Comparison of ENCODE assay signal across 14 cellular contexts in the genomic region with DNA sequence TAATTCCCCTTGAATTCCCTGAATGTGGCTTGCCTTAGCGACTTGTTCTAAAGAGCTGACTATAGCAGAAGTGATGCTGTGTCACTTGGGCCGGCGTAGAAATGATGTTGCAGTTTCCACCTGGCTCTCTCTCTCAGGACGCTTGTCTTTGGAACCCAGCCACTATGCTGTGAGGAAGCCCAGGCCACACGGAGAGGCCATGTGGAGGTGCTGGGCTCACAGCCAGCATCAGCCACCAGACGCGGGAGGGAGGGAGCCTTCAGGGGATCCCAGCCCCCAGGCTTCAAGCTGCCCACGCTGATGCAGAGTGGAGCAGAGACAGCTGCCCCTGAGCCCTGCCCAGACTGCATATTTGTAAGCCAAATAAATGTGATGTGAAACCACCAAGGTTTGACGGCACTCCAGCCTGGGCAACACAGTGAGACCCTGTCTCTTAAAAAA. TPM values are rescaled to one million over a fixed set of nuclear protein-coding genes. Genes with fewer than 3 reads are reported as not detected.
DNase-seq lines count a peak whose midpoint lies in the region; ATAC-seq and TF ChIP-seq lines count a peak whose summit lies in the region.
"Had no signal": no experiment of that assay in that cellular context is flagged by ENCODE, and none has a peak within 500 bp of the region (broad histone marks: within the 10 kb centered on the region; RNA-seq: fewer than 3 reads in every experiment).

No MANE protein-coding gene starts in this region.

- H3K27ac ChIP-seq in cardiac muscle cell (no peak overlapping the region), sigmoid colon (peak overlapping the region in 3 of 4 donors; percentile 49 to 57 (median 53))
- H3K27ac ChIP-seq: HL-60, Peyer's patch, vagina had no signal

- H3K4me1 ChIP-seq in cardiac muscle cell (ENCODE audit: low read depth): no peaks in the 10 kb centered on the region
- H3K4me1 ChIP-seq in sigmoid colon: peaks cover 0 to 13% (median 8%) of the 10 kb centered on the region in 4 donors
- H3K4me1 ChIP-seq: Peyer's patch, vagina had no signal

- TF ChIP-seq EP300 in sigmoid colon (IDR thresholded peaks at IDR 0.05): peak in 1 of 4 donors; percentile 70

- no peaks in the 10 kb centered on the region for H3K27me3 ChIP-seq in cardiac muscle cell
- no peaks in the 10 kb centered on the region for H3K27me3 ChIP-seq in sigmoid colon
- H3K27me3 ChIP-seq: Peyer's patch, vagina had no signal

- DNase-seq in KBM-7 (peak; percentile 57), RPMI8226 (peak; percentile 100), cardiac muscle cell (ENCODE audit: low read depth in 1 of 2, low spot score in 1 of 2) (peak; percentile 68 to 81), sigmoid colon (peak; percentile 96), HFFc6 (no peak), omental fat pad (ENCODE audit: low spot score) (no peak), T-helper 17 cell (no peak)
- DNase-seq: activated CD8-positive, alpha-beta memory T cell treated with anti-CD3 and anti-CD28 coated beads, Interleukin-2, amount 10 ng/mL, durations not matched to agents 7 days and 5 days; effector CD8-positive, alpha-beta T cell; Peyer's patch; stimulated activated CD4-positive, alpha-beta T cell treated with anti-CD3 and anti-CD28 coated beads, Interleukin-2, amount 100 ng/mL, for 48 hours had no signal

- WGBS in sigmoid colon, 2 donors: 20 to 24% methylated on average over 9 of the region's 9 CpGs

- intact Hi-C loops in sigmoid colon (cut with DNase I): no loop called here

- no peak overlapping the region for H3K27ac Mint-ChIP-seq in HFFc6
- H3K27ac Mint-ChIP-seq in T-helper 17 cell: no peak overlapping the region
- H3K27ac Mint-ChIP-seq: activated CD8-positive, alpha-beta memory T cell treated with anti-CD3 and anti-CD28 coated beads, Interleukin-2, amount 10 ng/mL, durations not matched to agents 7 days and 5 days had no signal

- H3K36me3 ChIP-seq in cardiac muscle cell: no peaks in the 10 kb centered on the region
- no peaks in the 10 kb centered on the region for H3K36me3 ChIP-seq in sigmoid colon
- H3K36me3 ChIP-seq: Peyer's patch, vagina had no signal

- in situ Hi-C loops in KBM-7 (cut with MboI; ENCODE audit: low pct_unique_long_range_greater_than_20kb, low sequenced_read_pairs): loop anchor here (5.0 kb wide), 1 partner anchor 59 kb away; no protein-coding TSS in a partner anchor

- no peak overlapping the region for H3K4me3 ChIP-seq in cardiac muscle cell
- H3K4me3 ChIP-seq in sigmoid colon: no peak overlapping the region
- H3K4me3 ChIP-seq: lung, Peyer's patch, vagina had no signal

- no peak for TF ChIP-seq CTCF in cardiac muscle cell (IDR thresholded peaks at IDR 0.05; ENCODE audit: low read depth, low read length)
- TF ChIP-seq CTCF in sigmoid colon (IDR thresholded peaks at IDR 0.05): no peak
- TF ChIP-seq CTCF in HFFc6 (IDR thresholded peaks at IDR 0.05): no peak
- no peak for TF ChIP-seq CTCF in omental fat pad (IDR thresholded peaks at IDR 0.05)

- no peak for TF ChIP-seq POLR2A in sigmoid colon (IDR thresholded peaks at IDR 0.05)

- H3K4me1 Mint-ChIP-seq in HFFc6 (ENCODE audit: low read depth): no peaks in the 10 kb centered on the region
- H3K4me1 Mint-ChIP-seq in T-helper 17 cell: peaks cover 4% of the 10 kb centered on the region
- H3K4me1 Mint-ChIP-seq: activated CD8-positive, alpha-beta memory T cell treated with anti-CD3 and anti-CD28 coated beads, Interleukin-2, amount 10 ng/mL, durations not matched to agents 7 days and 5 days had no signal

- H3K36me3 Mint-ChIP-seq in HFFc6 (ENCODE audit: low read depth): no peaks in the 10 kb centered on the region
- H3K36me3 Mint-ChIP-seq in T-helper 17 cell (ENCODE audit: low read depth): no peaks in the 10 kb centered on the region
- H3K36me3 Mint-ChIP-seq: activated CD8-positive, alpha-beta memory T cell treated with anti-CD3 and anti-CD28 coated beads, Interleukin-2, amount 10 ng/mL, durations not matched to agents 7 days and 5 days had no signal

- no peaks in the 10 kb centered on the region for H3K9me3 Mint-ChIP-seq in HFFc6

- H3K9me3 ChIP-seq in cardiac muscle cell (ENCODE audit: low read depth) (no peaks in the 10 kb centered on the region), sigmoid colon (no peaks in the 10 kb centered on the region), T-helper 17 cell (ENCODE audit: control insufficient read depth, low read length, poor library complexity, severe bottlenecking) (no peaks in the 10 kb centered on the region)
- H3K9me3 ChIP-seq: Peyer's patch, vagina had no signal

- H3K4me3 Mint-ChIP-seq in HFFc6 (no peak overlapping the region), T-helper 17 cell (no peak overlapping the region)
- H3K4me3 Mint-ChIP-seq: activated CD8-positive, alpha-beta memory T cell treated with anti-CD3 and anti-CD28 coated beads, Interleukin-2, amount 10 ng/mL, durations not matched to agents 7 days and 5 days had no signal

- no peak for ATAC-seq in omental fat pad (ENCODE audit: low FRiP score)
- ATAC-seq in T-helper 17 cell: no peak
- ATAC-seq: activated CD8-positive, alpha-beta memory T cell treated with anti-CD3 and anti-CD28 coated beads, Interleukin-2, amount 10 ng/mL, durations not matched to agents 7 days and 5 days had no signal

- H3K27me3 Mint-ChIP-seq in HFFc6 (ENCODE audit: insufficient read depth) (peaks cover 20% of the 10 kb centered on the region), T-helper 17 cell (peaks cover 37% of the 10 kb centered on the region)

RNA-seq across cellular contexts. Expression of a gene that starts 18.6 kb away (rescaled TPM):
- total RNA-seq in cardiac muscle cell (not detected in 2 replicates), sigmoid colon (not detected), omental fat pad (not detected), T-helper 17 cell (not detected)
- polyA plus RNA-seq in cardiac muscle cell (not detected in 2 replicates), sigmoid colon (not detected)
- total RNA-seq in HFFc6 (2021; fragmentation: NEBNext Ultra II Directional; extraction: Animal tissue kit (Norgen Biotek cat#: 25700)): 10 to 100 TPM in 2 of 6 experiments, 1 to 10 TPM in 1, not detected in 3; 8.6 to 18.0 (median 10.5) TPM
- total RNA-seq: Peyer's patch, vagina had no signal
- polyA plus RNA-seq: lung had no signal

RNA-seq across cellular contexts. Expression of a gene that starts 27.2 kb away (rescaled TPM):
- total RNA-seq in cardiac muscle cell (not detected in 2 replicates), sigmoid colon (not detected), omental fat pad (not detected), T-helper 17 cell (not detected)
- polyA plus RNA-seq in cardiac muscle cell (not detected in 2 replicates), sigmoid colon (not detected)
- not detected for total RNA-seq in HFFc6 (2021; fragmentation: NEBNext Ultra II Directional; extraction: Animal tissue kit (Norgen Biotek cat#: 25700))
- total RNA-seq: activated CD8-positive, alpha-beta memory T cell treated with anti-CD3 and anti-CD28 coated beads, Interleukin-2, amount 10 ng/mL, durations not matched to agents 7 days and 5 days; lung; Peyer's patch; vagina had no signal
- polyA plus RNA-seq: lung had no signal

RNA-seq across cellular contexts. Expression of a gene that starts 36.4 kb away (rescaled TPM):
- 13.3 and 14.2 TPM in 2 replicates for total RNA-seq in cardiac muscle cell
- polyA plus RNA-seq in cardiac muscle cell: 16.9 and 24.4 TPM in 2 replicates
- 10 to 100 TPM in 2 of 4 donors, 1 to 10 TPM in 2; 4.4 to 12.5 (median 10.4) TPM for total RNA-seq in sigmoid colon
- polyA plus RNA-seq in sigmoid colon: 10 to 100 TPM in 1 of 3 donors, 1 to 10 TPM in 2; 5.5 to 10.2 (median 8.4) TPM
- total RNA-seq in HFFc6 (2021; fragmentation: NEBNext Ultra II Directional; extraction: Animal tissue kit (Norgen Biotek cat#: 25700)): 1 to 10 TPM; 4.1 to 5.1 (median 4.4) TPM
- total RNA-seq in omental fat pad: 10 to 100 TPM in 1 of 4 donors, 1 to 10 TPM in 3; 5.6 to 11.0 (median 7.5) TPM
- total RNA-seq in T-helper 17 cell: 10 to 100 TPM; 11.5 to 13.8 TPM

RNA-seq across cellular contexts. Expression of a gene that starts 54.7 kb away (rescaled TPM):
- total RNA-seq in cardiac muscle cell: 41.9 and 54.6 TPM in 2 replicates
- polyA plus RNA-seq in cardiac muscle cell: 41.1 and 52.4 TPM in 2 replicates
- total RNA-seq in sigmoid colon: under 1 TPM in 3 of 4 donors, not detected in 1; under 0.01 to 0.55 (median 0.41) TPM
- polyA plus RNA-seq in sigmoid colon: under 1 TPM in 2 of 3 donors, not detected in 1; under 0.01 to 0.12 TPM
- total RNA-seq in HFFc6 (2021; fragmentation: NEBNext Ultra II Directional; extraction: Animal tissue kit (Norgen Biotek cat#: 25700)): not detected
- total RNA-seq in omental fat pad: not detected
- total RNA-seq in T-helper 17 cell: not detected
- total RNA-seq: activated CD8-positive, alpha-beta memory T cell treated with anti-CD3 and anti-CD28 coated beads, Interleukin-2, amount 10 ng/mL, durations not matched to agents 7 days and 5 days; Peyer's patch had no signal
- polyA plus RNA-seq: lung had no signal

Comparison
In these comparisons a context has a peak if more than half of its experiments do, and no peak if none do; other contexts are left out.
1. DNase-seq: peak in KBM-7 (single experiment), RPMI8226 (single experiment), cardiac muscle cell (2 of 2) and sigmoid colon (single experiment); none in HFFc6 (single experiment), omental fat pad (single experiment) and T-helper 17 cell (0 of 3).